Comparison of ENCODE assay signal across 7 cellular contexts in the genomic region with DNA sequence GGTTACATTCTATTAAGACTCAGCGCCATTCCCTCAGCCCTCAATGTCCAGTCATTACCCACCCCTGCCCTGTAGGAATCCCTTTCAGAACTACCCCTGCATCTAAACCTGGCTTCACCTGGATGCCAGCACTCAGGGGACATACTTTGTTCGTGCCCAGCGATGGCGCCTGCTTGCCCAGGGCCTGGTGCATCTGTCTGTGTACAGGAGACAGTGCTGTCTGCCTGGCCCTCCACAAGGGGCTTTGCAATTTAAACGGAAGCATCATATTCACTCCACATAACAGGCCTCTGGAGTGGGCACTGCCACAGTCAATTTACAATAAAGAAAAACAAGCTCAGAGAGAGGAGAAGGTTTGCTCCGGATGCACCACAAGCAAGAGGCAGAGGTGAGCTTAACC. TPM values are rescaled to one million over a fixed set of nuclear protein-coding genes. Genes with fewer than 3 reads are reported as not detected.
"Had no signal": no experiment of that assay in that cellular context is flagged by ENCODE, and none has a peak within 500 bp of the region (broad histone marks: within the 10 kb centered on the region; RNA-seq: fewer than 3 reads in every experiment).

No MANE protein-coding gene starts in this region.

- H3K4me3 Mint-ChIP-seq: GM23338, H9, IgD-negative memory B cell had no signal

- H3K27ac Mint-ChIP-seq: GM23338, H9 had no signal

- H3K9me3 Mint-ChIP-seq: GM23338, H9, IgD-negative memory B cell had no signal

- ATAC-seq: GM23338, HepG2 had no signal

- DNase-seq: H9, HCEC 1CT, KBM-7 had no signal

- H3K4me3 ChIP-seq: GM23338 had no signal

- H3K36me3 Mint-ChIP-seq: IgD-negative memory B cell had no signal

- H3K27ac ChIP-seq: HL-60 had no signal

RNA-seq across cellular contexts. Expression of a gene that starts 4.6 kb away (rescaled TPM):
- total RNA-seq: HepG2 had no signal
- polyA plus RNA-seq: HepG2, IgD-negative memory B cell had no signal
